7 cellular contexts compared by ENCODE assay signal in genomic region chr16:48919791-48920190, GRCh38.
"Had no signal": no experiment of that assay in that cellular context is flagged by ENCODE, and none has a peak within 500 bp of the region (broad histone marks: within the 10 kb centered on the region; RNA-seq: fewer than 3 reads in every experiment).

No MANE protein-coding gene starts in this region.

- DNase-seq: H9, HCEC 1CT, HFFc6, KBM-7 had no signal

- H3K9ac ChIP-seq: KMS-11 had no signal

- H3K27ac ChIP-seq: HL-60, KMS-11 had no signal

- ATAC-seq: GM23338 had no signal

- H3K4me2 ChIP-seq: GM23338, KMS-11 had no signal

- H2AFZ ChIP-seq: GM23338 had no signal

- H3K4me3 ChIP-seq: GM23338 had no signal
